ENCODE assay signal across 1 cellular context in the genomic region with DNA sequence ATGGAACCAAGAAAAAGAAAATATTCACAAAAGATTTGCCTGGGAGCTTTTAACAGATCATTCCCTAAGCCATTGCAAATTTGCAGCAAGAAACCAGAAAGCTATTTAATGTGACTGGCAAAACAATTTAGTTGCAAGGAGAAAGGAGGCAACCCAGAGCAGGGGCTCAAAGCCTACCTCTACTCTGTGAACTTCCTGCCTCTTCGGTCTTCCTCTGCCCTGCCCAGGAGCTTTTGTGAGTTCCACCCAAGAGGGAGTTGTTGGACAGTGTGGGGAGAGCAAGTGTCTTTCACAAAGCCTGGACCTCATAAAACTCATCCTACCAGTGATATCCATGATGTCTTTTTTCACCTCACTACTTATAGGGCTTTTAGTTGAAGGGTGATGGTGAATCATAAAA.
TF ChIP-seq lines count a peak whose summit lies in the region.

No MANE protein-coding gene starts in this region.

TF ChIP-seq in GM12878, 131 proteins besides CTCF, POLR2A, EP300 and RAD21:
- TF ChIP-seq RBBP5 (conservative IDR thresholded peaks at IDR 0.05), result no peak
- TF ChIP-seq MTA3 (IDR thresholded peaks at IDR 0.05; ENCODE audit: borderline replicate concordance, low read length), result no peak
- no peak for TF ChIP-seq SRF (IDR thresholded peaks at IDR 0.05; ENCODE audit: low read depth in 2 of 2, low read length in 2 of 2)
- TF ChIP-seq GABPA (IDR thresholded peaks at IDR 0.05; ENCODE audit: low read depth), result no peak
TF ChIP-seq in GM12878: peak in this region for 0.
